In genomic region chr2:224650815-224651439, GRCh38 we compare ENCODE assay signal across 8 cellular contexts.
DNase-seq lines count a peak whose midpoint lies in the region; ATAC-seq, FAIRE-seq and TF ChIP-seq lines count a peak whose summit lies in the region.

No MANE protein-coding gene starts in this region.

- H3K23ac ChIP-seq in IMR-90 (ENCODE audit: low read depth, low read length): no peak overlapping the region

- no peak overlapping the region for H2BK120ac ChIP-seq in IMR-90 (ENCODE audit: low read depth, low read length)

- no CpG with 5 or more reads among the region's 6 CpGs for WGBS in IMR-90 (ENCODE audit: extremely low coverage in 2 of 2, insufficient read length in 1 of 2), 2 experiments

- H3K4me1 Mint-ChIP-seq in memory B cell: peaks cover 12% of the 10 kb centered on the region

- peak overlapping the region; percentile 29 for H3K4me3 Mint-ChIP-seq in memory B cell

- TF ChIP-seq CTCF in IMR-90 (conservative IDR thresholded peaks at IDR 0.05; ENCODE audit: low read depth, low read length): peak; percentile 77

- H2BK15ac ChIP-seq in IMR-90 (ENCODE audit: low read depth, low read length): no peak overlapping the region

- H3K18ac ChIP-seq in IMR-90 (ENCODE audit: low read depth, low read length): no peak overlapping the region

- no peak overlapping the region for H2BK20ac ChIP-seq in IMR-90 (ENCODE audit: low read depth, low read length)

- H2BK5ac ChIP-seq in IMR-90 (ENCODE audit: low read depth, low read length, poor library complexity, severe bottlenecking): no peak overlapping the region

- TF ChIP-seq POLR2A in IMR-90 (IDR thresholded peaks at IDR 0.05; ENCODE audit: low read depth, low read length): no peak

- peak; percentile 9 for DNase-seq in CMK (ENCODE audit: low read depth)
- DNase-seq in IMR-90: peak; percentile 56
- peak; percentile 37 for DNase-seq in RCC 7860 (ENCODE audit: low spot score)
- peak; percentile 9 for DNase-seq in effector CD4-positive, alpha-beta T cell
- DNase-seq in memory B cell (ENCODE audit: low spot score in 2 of 2): peak in 1 of 2 donors; percentile 54
- no peak for DNase-seq in occipital lobe (lab: John Stamatoyannopoulos, UW)
- DNase-seq in activated T-cell treated with anti-CD3 and anti-CD28 coated beads, Interleukin-2, amount 50 U/mL, for 48 hours: no peak

- no peak overlapping the region for H3K14ac ChIP-seq in IMR-90 (replicated peaks; ENCODE audit: low read depth, low read length)

- no peak overlapping the region for H2AFZ ChIP-seq in IMR-90 (replicated peaks; ENCODE audit: low read length, poor library complexity)

- no peak overlapping the region for H2AK9ac ChIP-seq in IMR-90 (replicated peaks; ENCODE audit: low read depth, low read length, poor library complexity)

- H3K79me1 ChIP-seq in IMR-90 (ENCODE audit: low read depth in 1 of 2, low read length in 2 of 2): no peaks in the 10 kb centered on the region

- intact Hi-C loops in IMR-90 (cut with micrococcal nuclease): loop anchor here (1.0 to 5.0 kb wide), 5 partner anchors 126 to 680 kb away; no protein-coding TSS in a partner anchor

- in situ Hi-C loops in IMR-90 (cut with MboI; ENCODE audit: low sequenced_read_pairs): no loop called here

- no peaks in the 10 kb centered on the region for H3K4me1 ChIP-seq in IMR-90 (ENCODE audit: control insufficient read depth, insufficient read depth, low read length)

- H4K20me1 ChIP-seq in IMR-90 (ENCODE audit: insufficient read depth, low read length): no peaks in the 10 kb centered on the region

- H3K9me3 Mint-ChIP-seq in memory B cell: no peaks in the 10 kb centered on the region

- ATAC-seq in GM18909 (IDR thresholded peaks at IDR 0.05; ENCODE audit: poor library complexity, unreplicated experiment): peak; percentile 68
- ATAC-seq in IMR-90 (ENCODE audit: low read depth): peak; percentile 85
- peak; percentile 70 for ATAC-seq in memory B cell (ENCODE audit: low read depth)

- H3K36me3 Mint-ChIP-seq in memory B cell: no peaks in the 10 kb centered on the region

- no peak overlapping the region for H2AK5ac ChIP-seq in IMR-90 (ENCODE audit: low read depth, low read length)

- H3K27me3 ChIP-seq in IMR-90 (ENCODE audit: control insufficient read depth, insufficient read depth, low read length): no peaks in the 10 kb centered on the region; the same call in 1 of the 2 replicates

- POLR2A ChIA-PET in IMR-90 (lab: Charles Lee; ENCODE audit: unreplicated experiment): no interaction called here

- H3K4ac ChIP-seq in IMR-90 (ENCODE audit: low read depth, low read length): no peak overlapping the region

- BruUV-seq in IMR-90 (replicated peaks; lab: Mats Ljungman, UMichigan): no TSS peak

- no peaks in the 10 kb centered on the region for H3K9me1 ChIP-seq in IMR-90 (ENCODE audit: insufficient read depth, low read length)

- H3K9me3 ChIP-seq in IMR-90 (ENCODE audit: control insufficient read depth, insufficient read depth, low read length): no peaks in the 10 kb centered on the region

- no peak overlapping the region for H3K27ac ChIP-seq in IMR-90 (ENCODE audit: insufficient read depth, low read length)

- dilution Hi-C loops in IMR-90 (cut with HindIII; ENCODE audit: low sequenced_read_pairs, unreplicated experiment): no loop called here

- no peaks in the 10 kb centered on the region for H3K36me3 ChIP-seq in IMR-90 (ENCODE audit: control insufficient read depth, insufficient read depth, low read length)

- no peak overlapping the region for H4K5ac ChIP-seq in IMR-90 (ENCODE audit: low read depth, low read length)

- H3K4me2 ChIP-seq in IMR-90 (ENCODE audit: low read depth, low read length): no peak overlapping the region

- H4K91ac ChIP-seq in IMR-90 (ENCODE audit: insufficient read depth, low read depth, low read length): no peak overlapping the region

- H3K27ac Mint-ChIP-seq in memory B cell: no peak overlapping the region

- peak; percentile 89 for TF ChIP-seq RAD21 in IMR-90 (IDR thresholded peaks at IDR 0.05; ENCODE audit: low read length)

- H3K9ac ChIP-seq in IMR-90 (ENCODE audit: low read depth, low read length): no peak overlapping the region

- H3K56ac ChIP-seq in IMR-90 (ENCODE audit: extremely low read depth, insufficient read depth, low read length): no peak overlapping the region

- H3K4me3 ChIP-seq in IMR-90 (ENCODE audit: insufficient read depth, low read depth, low read length): no peak overlapping the region

- no peaks in the 10 kb centered on the region for H3K27me3 Mint-ChIP-seq in memory B cell

- FAIRE-seq in RCC 7860 (lab: Jason Lieb, UNC): peak; percentile 63

- no peak overlapping the region for H4K8ac ChIP-seq in IMR-90 (ENCODE audit: low read depth in 2 of 2, low read length in 2 of 2)

- CTCF ChIA-PET in IMR-90 (lab: Yijun Ruan, JAX): interaction anchor here (0.6 to 1.5 kb wide), 10 partner anchors 8 to 508 kb away, joined by 3 to 5 read pairs (median 4); no protein-coding TSS in a partner anchor

TF ChIP-seq in IMR-90, 13 proteins besides CTCF, POLR2A, EP300 and RAD21:
- TF ChIP-seq FOS (IDR thresholded peaks at IDR 0.05; ENCODE audit: low read depth, low read length) (no peak), RFX5 (IDR thresholded peaks at IDR 0.05; ENCODE audit: low read depth, low read length) (no peak), RCOR1 (IDR thresholded peaks at IDR 0.05; ENCODE audit: insufficient replicate concordance, low read length) (no peak), SMC3 (IDR thresholded peaks at IDR 0.05; ENCODE audit: low read depth, low read length) (peak; percentile 73), CHD1 (IDR thresholded peaks at IDR 0.05; ENCODE audit: low read depth, low read length) (no peak)
TF ChIP-seq in IMR-90: peak in this region for 1.

Comparison
In these comparisons a context has a peak if more than half of its experiments do, and no peak if none do; other contexts are left out.
1. DNase-seq: peak in CMK (single experiment), IMR-90 (single experiment), RCC 7860 (single experiment) and effector CD4-positive, alpha-beta T cell (single experiment); none in occipital lobe (single experiment) and activated T-cell treated with anti-CD3 and anti-CD28 coated beads, Interleukin-2, amount 50 U/mL, for 48 hours (0 of 2).
2. Peak in every context shown above with its lines, with median percentiles within 50 percentile points of each other: ATAC-seq.